In genomic region chr21:27507695-27508094, GRCh38 we compare ENCODE assay signal across 1 cellular context.
TF ChIP-seq lines count a peak whose summit lies in the region.

No MANE protein-coding gene starts in this region.

TF ChIP-seq in IMR-90, 13 proteins besides CTCF, POLR2A, EP300 and RAD21 (continued from another document):
- TF ChIP-seq USF2 (IDR thresholded peaks at IDR 0.05; ENCODE audit: low read depth, low read length), result no peak
- no peak for TF ChIP-seq NFE2L2 (IDR thresholded peaks at IDR 0.05; ENCODE audit: low read depth, low read length)
